Comparison of ENCODE assay signal across 17 cellular contexts in the genomic region with DNA sequence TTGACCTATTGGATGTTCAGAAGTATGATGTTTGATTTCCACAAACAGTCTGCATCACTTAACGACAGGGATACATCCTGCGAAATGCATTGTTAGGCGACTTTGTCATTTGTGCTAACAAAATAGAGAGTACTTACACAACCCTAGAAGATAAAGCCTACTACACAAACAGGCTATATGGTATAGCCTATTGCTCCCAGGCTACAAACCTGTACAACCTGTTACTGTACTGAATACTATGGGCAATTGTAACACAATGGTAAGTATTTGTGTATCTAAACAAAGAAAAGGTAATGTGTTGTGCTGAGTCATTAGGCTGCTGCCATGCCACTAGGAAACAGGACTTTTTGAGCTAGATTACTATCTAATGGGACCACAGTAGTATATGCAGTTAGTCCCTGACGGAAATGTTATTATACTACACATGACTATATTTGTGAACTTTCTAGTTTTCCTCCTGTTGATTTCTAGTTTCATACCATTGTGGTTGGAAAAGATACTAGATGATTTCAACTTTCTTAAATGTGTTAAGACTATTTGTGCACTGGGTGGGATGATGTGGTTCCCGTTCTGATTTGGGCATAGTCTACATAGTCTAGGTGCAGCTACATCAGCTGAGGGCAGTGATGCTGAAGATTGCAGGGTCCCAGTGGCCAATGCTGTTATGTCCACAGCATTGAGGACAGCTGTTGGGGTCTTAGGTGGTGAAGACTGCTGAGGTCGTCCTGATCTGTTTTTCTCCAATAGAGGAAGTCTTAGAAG.
DNase-seq lines count a peak whose midpoint lies in the region; TF ChIP-seq lines count a peak whose summit lies in the region.
"Had no signal": no experiment of that assay in that cellular context is flagged by ENCODE, and none has a peak within 500 bp of the region (broad histone marks: within the 10 kb centered on the region; RNA-seq: fewer than 3 reads in every experiment).

No MANE protein-coding gene starts in this region.

- no peaks in the 10 kb centered on the region for H3K9me3 Mint-ChIP-seq in T-helper 2 cell treated with Interferon-gamma antibody and Interleukin-4, amounts not matched to agents 5 μg/mL and 100 μg/mL, for 36 hours

- no peak for TF ChIP-seq CTCF in epithelial cell of esophagus (IDR thresholded peaks at IDR 0.05; ENCODE audit: insufficient read depth, low read depth, low read length, missing control alignments)

- H3K4me1 Mint-ChIP-seq in T-helper 2 cell treated with Interferon-gamma antibody and Interleukin-4, amounts not matched to agents 5 μg/mL and 100 μg/mL, for 36 hours (ENCODE audit: low read depth), result no peaks in the 10 kb centered on the region

- H3K4me3 ChIP-seq in epithelial cell of esophagus (ENCODE audit: low read length), result no peak overlapping the region
- H3K4me3 ChIP-seq: K562, Peyer's patch had no signal

- no peaks in the 10 kb centered on the region for H3K27me3 Mint-ChIP-seq in T-helper 2 cell treated with Interferon-gamma antibody and Interleukin-4, amounts not matched to agents 5 μg/mL and 100 μg/mL, for 36 hours (ENCODE audit: low read depth)

- no peaks in the 10 kb centered on the region for H3K36me3 Mint-ChIP-seq in T-helper 2 cell treated with Interferon-gamma antibody and Interleukin-4, amounts not matched to agents 5 μg/mL and 100 μg/mL, for 36 hours (ENCODE audit: low read depth)

- no peak overlapping the region for H3K4me3 Mint-ChIP-seq in T-helper 2 cell treated with Interferon-gamma antibody and Interleukin-4, amounts not matched to agents 5 μg/mL and 100 μg/mL, for 36 hours

- DNase-seq in DMS153 (lab: John Stamatoyannopoulos, UW) (peak; percentile 48), DMS153 treated with DMSO at 0.1 percent for 48 hours (lab: John Stamatoyannopoulos, UW; ENCODE audit: unreplicated experiment) (no peak), epithelial cell of esophagus (ENCODE audit: low read depth) (peak; percentile 63), caudate nucleus (lab: John Stamatoyannopoulos, UW) (no peak), MV-4-11 (lab: John Stamatoyannopoulos, UW) (no peak)
- DNase-seq in stimulated activated CD4-positive, alpha-beta T cell treated with anti-CD3 and anti-CD28 coated beads, Interleukin-15, amount 100 ng/mL, for 24 hours, result peak; percentile 4
- DNase-seq in stimulated activated CD4-positive, alpha-beta T cell treated with anti-CD3 and anti-CD28 coated beads, Interleukin-4, amount 100 ng/mL, for 24 hours, result no peak
- no peak for DNase-seq in T-helper 2 cell treated with Interferon-gamma antibody and Interleukin-4, amounts not matched to agents 5 μg/mL and 100 μg/mL, for 36 hours (ENCODE audit: low spot score)
- DNase-seq: GF-D8, NCI-H1105 treated with DMSO at 0.1 percent for 48 hours, NCI-H1694, NCI-H2081 treated with DMSO at 0.1 percent for 48 hours, NCI-H446 treated with DMSO at 0.1 percent for 48 hours, NCI-H69, Peyer's patch had no signal

- no peak overlapping the region for H3K27ac ChIP-seq in caudate nucleus (ENCODE audit: low read depth, low read length)
- H3K27ac ChIP-seq: 22Rv1, Peyer's patch had no signal

- H3K27ac Mint-ChIP-seq in T-helper 2 cell treated with Interferon-gamma antibody and Interleukin-4, amounts not matched to agents 5 μg/mL and 100 μg/mL, for 36 hours, result no peak overlapping the region

Comparison
In these comparisons a context has a peak if more than half of its experiments do, and no peak if none do; other contexts are left out.
1. DNase-seq: peak in DMS153 (single experiment), stimulated activated CD4-positive, alpha-beta T cell treated with anti-CD3 and anti-CD28 coated beads, Interleukin-15, amount 100 ng/mL, for 24 hours (single experiment) and epithelial cell of esophagus (single experiment); none in DMS153 treated with DMSO at 0.1 percent for 48 hours (single experiment), stimulated activated CD4-positive, alpha-beta T cell treated with anti-CD3 and anti-CD28 coated beads, Interleukin-4, amount 100 ng/mL, for 24 hours (single experiment), T-helper 2 cell treated with Interferon-gamma antibody and Interleukin-4, amounts not matched to agents 5 μg/mL and 100 μg/mL, for 36 hours (single experiment), caudate nucleus (0 of 61) and MV-4-11 (single experiment).